In the genomic region with DNA sequence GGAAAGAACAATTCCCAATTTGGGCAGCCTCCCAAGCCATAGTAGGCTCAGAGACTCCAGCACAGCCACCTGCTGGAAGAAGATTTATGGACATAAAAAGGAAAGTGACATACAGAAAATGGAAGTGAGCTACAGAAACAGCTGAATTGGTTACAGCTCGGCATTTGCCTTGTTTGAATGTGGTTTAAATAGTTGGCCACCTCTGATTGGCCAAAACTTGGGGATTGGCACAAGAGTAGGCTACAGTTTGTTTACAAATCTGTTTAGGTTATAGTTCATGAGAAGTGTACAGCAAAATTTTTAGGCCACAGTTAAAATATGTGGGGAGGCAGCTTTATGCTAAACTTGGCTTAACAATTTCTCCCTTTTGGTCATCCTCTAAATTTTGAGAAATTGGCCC, we compare ENCODE assay signal across 28 cellular contexts.
"Had no signal": no experiment of that assay in that cellular context is flagged by ENCODE, and none has a peak within 500 bp of the region (broad histone marks: within the 10 kb centered on the region; RNA-seq: fewer than 3 reads in every experiment).

No MANE protein-coding gene starts in this region.

- FAIRE-seq: small intestine, urothelium cell line had no signal

- H3K27ac Mint-ChIP-seq: nephron; neural progenitor cell; progenitor cell of endocrine pancreas; stimulated activated effector memory CD8-positive, alpha-beta T cell treated with anti-CD3 and anti-CD28 coated beads, Interleukin-12 subunit alpha, Interleukin-12 subunit beta, amount 100 ng/mL, for 72 hours; stimulated activated naive B cell treated with anti-CD40 and anti-IgM and Interleukin-4, amounts not matched to agents 10 μg/mL and 1 μg/mL and 100 μg/mL, for 72 hours; stimulated activated naive CD8-positive, alpha-beta T cell treated with anti-CD3 and anti-CD28 coated beads, Interleukin-15, Interleukin-2, amounts not matched to agents 100 ng/mL and 50 ng/mL, for 24 hours had no signal

- H3K9me3 ChIP-seq: ovary, psoas muscle, right lobe of liver, sigmoid colon, thoracic aorta, thyroid gland, tibial nerve, vagina had no signal

- H3K79me2 ChIP-seq: parathyroid adenoma had no signal

- H3K4me3 ChIP-seq: neural progenitor cell, ovary, psoas muscle, right lobe of liver, sigmoid colon, stomach, thoracic aorta, thyroid gland, tibial nerve, upper lobe of left lung, vagina had no signal

- H3K27me3 Mint-ChIP-seq: progenitor cell of endocrine pancreas; stimulated activated naive B cell treated with anti-CD40 and anti-IgM and Interleukin-4, amounts not matched to agents 10 μg/mL and 1 μg/mL and 100 μg/mL, for 72 hours; stimulated activated naive CD8-positive, alpha-beta T cell treated with anti-CD3 and anti-CD28 coated beads, Interleukin-15, Interleukin-2, amounts not matched to agents 100 ng/mL and 50 ng/mL, for 24 hours had no signal

- DNase-seq: occipital lobe; ovary; posterior cingulate gyrus; psoas muscle; right cardiac atrium; right lobe of liver; sigmoid colon; small intestine; stimulated activated CD4-positive, alpha-beta T cell treated with anti-CD3 and anti-CD28 coated beads, Interleukin-15, amount 100 ng/mL, for 24 hours; stimulated activated CD4-positive, alpha-beta T cell treated with anti-CD3 and anti-CD28 coated beads, Interleukin-2, amount 100 ng/mL, for 24 hours; stimulated activated CD4-positive, alpha-beta T cell treated with anti-CD3 and anti-CD28 coated beads, Interleukin-2, amount 100 ng/mL, for 48 hours; stimulated activated CD4-positive, alpha-beta T cell treated with anti-CD3 and anti-CD28 coated beads, Interleukin-4, amount 100 ng/mL, for 24 hours; stimulated activated naive B cell treated with anti-CD40 and anti-IgM and Interleukin-4, amounts not matched to agents 10 μg/mL and 1 μg/mL and 100 μg/mL, for 72 hours; stimulated activated naive CD4-positive, alpha-beta T cell treated with Interleukin-2 at 50 U/mL for 16 hours; stomach; thyroid gland; trophoblast cell; upper lobe of left lung had no signal

- ATAC-seq: psoas muscle; right cardiac atrium; right lobe of liver; stimulated activated effector memory CD8-positive, alpha-beta T cell treated with anti-CD3 and anti-CD28 coated beads, Interleukin-12 subunit alpha, Interleukin-12 subunit beta, amount 100 ng/mL, for 72 hours; stimulated activated naive B cell treated with anti-CD40 and anti-IgM and Interleukin-4, amounts not matched to agents 10 μg/mL and 1 μg/mL and 100 μg/mL, for 72 hours had no signal

- H3K27ac ChIP-seq: neural progenitor cell, ovary, parathyroid adenoma, psoas muscle, right lobe of liver, sigmoid colon, stomach, thoracic aorta, thyroid gland, tibial nerve, upper lobe of left lung, vagina had no signal

- H3K4me2 ChIP-seq: neural progenitor cell had no signal

- H3K27me3 ChIP-seq: neural progenitor cell, ovary, right lobe of liver, sigmoid colon, stomach, thyroid gland, tibial nerve, upper lobe of left lung, vagina had no signal

- H3K4me1 ChIP-seq: neural progenitor cell, parathyroid adenoma, psoas muscle, right lobe of liver, sigmoid colon, stomach, thyroid gland, tibial nerve, upper lobe of left lung, vagina had no signal

- H2AFZ ChIP-seq: neural progenitor cell, parathyroid adenoma had no signal

- H3K4me1 Mint-ChIP-seq: nephron; neural progenitor cell; stimulated activated effector memory CD8-positive, alpha-beta T cell treated with anti-CD3 and anti-CD28 coated beads, Interleukin-12 subunit alpha, Interleukin-12 subunit beta, amount 100 ng/mL, for 72 hours; stimulated activated naive B cell treated with anti-CD40 and anti-IgM and Interleukin-4, amounts not matched to agents 10 μg/mL and 1 μg/mL and 100 μg/mL, for 72 hours had no signal

- H3K4me3 Mint-ChIP-seq: nephron; neural progenitor cell; stimulated activated effector memory CD8-positive, alpha-beta T cell treated with anti-CD3 and anti-CD28 coated beads, Interleukin-12 subunit alpha, Interleukin-12 subunit beta, amount 100 ng/mL, for 72 hours; stimulated activated naive B cell treated with anti-CD40 and anti-IgM and Interleukin-4, amounts not matched to agents 10 μg/mL and 1 μg/mL and 100 μg/mL, for 72 hours; stimulated activated naive CD8-positive, alpha-beta T cell treated with anti-CD3 and anti-CD28 coated beads, Interleukin-15, Interleukin-2, amounts not matched to agents 100 ng/mL and 50 ng/mL, for 24 hours had no signal

- H3K9ac ChIP-seq: neural progenitor cell, parathyroid adenoma had no signal

- H3K36me3 Mint-ChIP-seq: neural progenitor cell; stimulated activated effector memory CD8-positive, alpha-beta T cell treated with anti-CD3 and anti-CD28 coated beads, Interleukin-12 subunit alpha, Interleukin-12 subunit beta, amount 100 ng/mL, for 72 hours; stimulated activated naive B cell treated with anti-CD40 and anti-IgM and Interleukin-4, amounts not matched to agents 10 μg/mL and 1 μg/mL and 100 μg/mL, for 72 hours had no signal

- H3K9me3 Mint-ChIP-seq: neural progenitor cell; stimulated activated naive CD8-positive, alpha-beta T cell treated with anti-CD3 and anti-CD28 coated beads, Interleukin-15, Interleukin-2, amounts not matched to agents 100 ng/mL and 50 ng/mL, for 24 hours had no signal

- H3K36me3 ChIP-seq: neural progenitor cell, ovary, right lobe of liver, sigmoid colon, stomach, thoracic aorta, thyroid gland, tibial nerve, upper lobe of left lung, vagina had no signal
